10 cellular contexts compared by ENCODE assay signal in genomic region chr1:204416589-204417230, GRCh38. TPM values are rescaled to one million over a fixed set of nuclear protein-coding genes. Genes with fewer than 3 reads are reported as not detected.
DNase-seq lines count a peak whose midpoint lies in the region; ATAC-seq and TF ChIP-seq lines count a peak whose summit lies in the region.
"Had no signal": no experiment of that assay in that cellular context is flagged by ENCODE, and none has a peak within 500 bp of the region (broad histone marks: within the 10 kb centered on the region; RNA-seq: fewer than 3 reads in every experiment).

No MANE protein-coding gene starts in this region.

- H3K4me1 Mint-ChIP-seq in GM23338 (peaks cover 22% of the 10 kb centered on the region), WTC11 (peaks cover 17% of the 10 kb centered on the region)

- CTCF ChIA-PET in WTC11 (lab: Charles Lee), result interaction anchor here (0.9 to 2.1 kb wide), 4 partner anchors 14 to 33 kb away, joined by 3 to 14 read pairs (median 8); no protein-coding TSS in a partner anchor

- H3K4me2 ChIP-seq in GM23338, result no peak overlapping the region; the same call in 1 of the 2 replicates

- H3K4me1 ChIP-seq in GM23338 (ENCODE audit: insufficient read depth), result peaks cover 12% of the 10 kb centered on the region; the same call in 1 of the 2 replicates

- DNase-seq in GM23338 (ENCODE audit: low spot score), result no peak
- no peak for DNase-seq in WTC11 (ENCODE audit: low spot score)
- no peak for DNase-seq in foreskin fibroblast
- DNase-seq in epidermal melanocyte (ENCODE audit: insufficient read length, low spot score), result no peak
- DNase-seq: NCI-H1417 had no signal

- peaks cover 8% of the 10 kb centered on the region for H3K27me3 Mint-ChIP-seq in GM23338 (ENCODE audit: insufficient read depth, low read depth, poor library complexity)
- no peaks in the 10 kb centered on the region for H3K27me3 Mint-ChIP-seq in WTC11 (ENCODE audit: low read depth)
- H3K27me3 Mint-ChIP-seq: activated CD8-positive, alpha-beta memory T cell treated with anti-CD3 and anti-CD28 coated beads, Interleukin-2, amount 10 ng/mL, durations not matched to agents 7 days and 5 days had no signal

- POLR2A ChIA-PET in WTC11 (lab: Charles Lee), result no interaction called here

- H3K27me3 ChIP-seq in GM23338 (ENCODE audit: insufficient read depth), result no peaks in the 10 kb centered on the region

- H3K4me3 Mint-ChIP-seq in GM23338, result no peak overlapping the region
- no peak overlapping the region for H3K4me3 Mint-ChIP-seq in WTC11
- H3K4me3 Mint-ChIP-seq: activated CD8-positive, alpha-beta memory T cell treated with anti-CD3 and anti-CD28 coated beads, Interleukin-2, amount 10 ng/mL, durations not matched to agents 7 days and 5 days had no signal

- H3K9me3 Mint-ChIP-seq in GM23338 (no peaks in the 10 kb centered on the region), WTC11 (no peaks in the 10 kb centered on the region)

- H3K27ac Mint-ChIP-seq in GM23338, result peak overlapping the region; percentile 55; the same call in 1 of the 2 replicates
- H3K27ac Mint-ChIP-seq in WTC11, result no peak overlapping the region
- H3K27ac Mint-ChIP-seq: activated CD8-positive, alpha-beta memory T cell treated with anti-CD3 and anti-CD28 coated beads, Interleukin-2, amount 10 ng/mL, durations not matched to agents 7 days and 5 days had no signal

- TF ChIP-seq CTCF in GM23338 (conservative IDR thresholded peaks at IDR 0.05; ENCODE audit: low read depth in 2 of 2) (no peak), WTC11 (IDR thresholded peaks at IDR 0.05) (no peak), foreskin fibroblast (IDR thresholded peaks at IDR 0.05; ENCODE audit: low read depth, low read length) (no peak)

- no peaks in the 10 kb centered on the region for H3K36me3 Mint-ChIP-seq in GM23338 (ENCODE audit: low read depth)
- no peaks in the 10 kb centered on the region for H3K36me3 Mint-ChIP-seq in WTC11

- peaks cover 9% of the 10 kb centered on the region; the same call in 1 of the 2 replicates for H3F3A ChIP-seq in GM23338 (replicated peaks; ENCODE audit: low read depth)

- H3K4me3 ChIP-seq in GM23338 (no peak overlapping the region), foreskin fibroblast (ENCODE audit: low read depth in 1 of 2, low read length in 2 of 2) (peak overlapping the region; percentile 35 to 46), skin epidermis (no peak overlapping the region)

- H2AFZ ChIP-seq in GM23338, result no peak overlapping the region

- no peaks in the 10 kb centered on the region for H4K20me1 ChIP-seq in GM23338 (replicated peaks; ENCODE audit: insufficient read depth)

- H3K9me2 ChIP-seq in GM23338 (ENCODE audit: insufficient read depth), result no peaks in the 10 kb centered on the region

- no peaks in the 10 kb centered on the region for H3K36me3 ChIP-seq in GM23338 (ENCODE audit: insufficient read depth)

- ATAC-seq in GM23338 (no peak), WTC11 (no peak), GM19324 (IDR thresholded peaks at IDR 0.05; ENCODE audit: low FRiP score, unreplicated experiment) (no peak), HG03135 (IDR thresholded peaks at IDR 0.05; ENCODE audit: unreplicated experiment) (no peak), HG03025 (IDR thresholded peaks at IDR 0.05; ENCODE audit: low FRiP score, unreplicated experiment) (no peak)

- H3K79me2 ChIP-seq in GM23338 (replicated peaks; ENCODE audit: insufficient read depth), result no peaks in the 10 kb centered on the region

- H3K27ac ChIP-seq in GM23338 (ENCODE audit: low read depth), result no peak overlapping the region
- peak overlapping the region in 20 of 21 experiments; percentile 60 to 89 (median 81) for H3K27ac ChIP-seq in skin epidermis

TF ChIP-seq in WTC11, 78 proteins besides CTCF, POLR2A, EP300 and RAD21:
- no peak for TF ChIP-seq PRRX2 (CRISPR knock-in tag; IDR thresholded peaks at IDR 0.05)
- no peak for TF ChIP-seq OVOL2 (CRISPR knock-in tag; IDR thresholded peaks at IDR 0.05; ENCODE audit: borderline replicate concordance)
- TF ChIP-seq FOXK1 (CRISPR knock-in tag; IDR thresholded peaks at IDR 0.05), result no peak
- peak; percentile 47; the same call in 1 of the 2 replicates for TF ChIP-seq ZNF512 (CRISPR knock-in tag; IDR thresholded peaks at IDR 0.05; ENCODE audit: borderline replicate concordance)
- no peak for TF ChIP-seq ELF4 (CRISPR knock-in tag; IDR thresholded peaks at IDR 0.05; ENCODE audit: low read depth)

RNA-seq across cellular contexts. Expression of gene PPP1R15B, which starts 5.1 kb away (rescaled TPM):
- 58.4 and 64.3 TPM in 2 replicates for total RNA-seq in GM23338 (2014; rRNA removed; shearing (Covaris generic))
- polyA plus RNA-seq in GM23338 (2016; fragmentation: Nextera tagmentation; extraction: Ambion mirVana), result 16.3 and 17.3 TPM in 2 replicates
- 43.7 to 47.7 TPM (median 44.6 TPM) in 3 replicates for total RNA-seq in WTC11 (2021)

RNA-seq across cellular contexts. Expression of gene PLEKHA6, which starts 57.0 kb away (rescaled TPM):
- total RNA-seq in GM23338 (2014; rRNA removed; shearing (Covaris generic)), result 4.3 and 6.2 TPM in 2 replicates
- 2.5 and 2.8 TPM in 2 replicates for polyA plus RNA-seq in GM23338 (2016; fragmentation: Nextera tagmentation; extraction: Ambion mirVana)
- total RNA-seq in WTC11 (2021), result 9.2 to 11.6 TPM (median 11.0 TPM) in 3 replicates

Comparison
In these comparisons a context has a peak if more than half of its experiments do, and no peak if none do; other contexts are left out.
1. H3K4me3 ChIP-seq: peak in foreskin fibroblast (2 of 2); none in GM23338 (single experiment) and skin epidermis (0 of 7).